ENCODE assay signal across 15 cellular contexts in the genomic region with DNA sequence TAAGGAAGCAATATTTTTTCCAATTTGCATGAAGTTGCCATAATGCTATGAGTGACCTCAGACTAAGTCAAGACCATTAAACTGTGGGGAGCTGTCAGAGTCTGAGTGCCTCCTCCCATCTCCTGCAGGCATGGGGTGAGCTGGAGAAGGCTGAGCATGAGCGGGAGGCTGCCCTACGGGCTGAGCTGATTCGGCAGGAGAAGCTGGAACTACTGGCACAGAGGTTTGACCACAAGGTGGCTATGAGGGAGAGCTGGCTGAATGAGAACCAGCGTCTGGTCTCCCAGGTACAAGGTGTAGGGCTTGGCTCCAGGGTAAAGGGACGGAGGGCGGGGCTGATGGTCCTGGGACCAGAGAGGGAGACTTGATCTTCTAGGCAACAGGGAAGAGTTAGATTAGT. TPM values are rescaled to one million over a fixed set of nuclear protein-coding genes. Genes with fewer than 3 reads are reported as not detected.
DNase-seq lines count a peak whose midpoint lies in the region; ATAC-seq and TF ChIP-seq lines count a peak whose summit lies in the region.
"Had no signal": no experiment of that assay in that cellular context is flagged by ENCODE, and none has a peak within 500 bp of the region (broad histone marks: within the 10 kb centered on the region; RNA-seq: fewer than 3 reads in every experiment).

No MANE protein-coding gene starts in this region.

- no peaks in the 10 kb centered on the region for H3K36me3 ChIP-seq in Caco-2 (ENCODE audit: control insufficient read depth, insufficient read depth, low read length)
- H3K36me3 ChIP-seq: right lobe of liver had no signal

- H3K27ac Mint-ChIP-seq in Caco-2 (ENCODE audit: unreplicated experiment) = no peak overlapping the region
- H3K27ac Mint-ChIP-seq: T-helper 1 cell treated with Interleukin-12 subunit alpha and Interleukin-12 subunit beta and Interleukin-4 antibody, amounts not matched to agents 30 μg/mL and 1 μg/mL, for 36 hours had no signal

- H3K9me3 ChIP-seq in Caco-2 = no peaks in the 10 kb centered on the region; the same call in 1 of the 2 replicates
- H3K9me3 ChIP-seq: right lobe of liver had no signal

- H3K27me3 ChIP-seq in Caco-2 (replicated peaks; ENCODE audit: control insufficient read depth, insufficient read depth, low read length) = no peaks in the 10 kb centered on the region
- H3K27me3 ChIP-seq: right lobe of liver had no signal

- peak; percentile 63 to 66 for DNase-seq in Caco-2
- DNase-seq in HT-29 (ENCODE audit: low spot score) = peak; percentile 88
- no peak for DNase-seq in astrocyte of the spinal cord (ENCODE audit: low read depth, low spot score)
- peak; percentile 78 for DNase-seq in islet precursor cell
- no peak for DNase-seq in activated CD8-positive, alpha-beta memory T cell treated with anti-CD3 and anti-CD28 coated beads, Interleukin-2, amount 50 U/mL, for 4 hours
- DNase-seq: activated naive CD4-positive, alpha-beta T cell; cerebellar nuclear complex; naive B cell; right lobe of liver; substantia nigra had no signal

- no TSS peak for BruUV-seq in Caco-2 (replicated peaks; lab: Mats Ljungman, UMichigan)

- H3K4me3 ChIP-seq in Caco-2 (ENCODE audit: low read depth, low read length) = no peak overlapping the region
- H3K4me3 ChIP-seq in astrocyte of the spinal cord (ENCODE audit: low read depth, low read length) = no peak overlapping the region
- H3K4me3 ChIP-seq: right lobe of liver had no signal

- no peaks in the 10 kb centered on the region for H3K36me3 Mint-ChIP-seq in Caco-2 (ENCODE audit: insufficient read depth, unreplicated experiment)
- H3K36me3 Mint-ChIP-seq: CD14-positive monocyte, naive B cell had no signal

- peak; percentile 46 to 64 for TF ChIP-seq CTCF in Caco-2 (IDR thresholded peaks at IDR 0.05; ENCODE audit: insufficient read depth in 1 of 2, low read depth in 1 of 2, low read length in 1 of 2, severe bottlenecking in 1 of 2, unreplicated experiment in 1 of 2)
- peak; percentile 6 for TF ChIP-seq CTCF in astrocyte of the spinal cord (IDR thresholded peaks at IDR 0.05; ENCODE audit: low read depth, low read length)

- in situ Hi-C loops in astrocyte of the spinal cord (cut with HindIII; ENCODE audit: low sequenced_read_pairs) = no loop called here

- H3K4me1 Mint-ChIP-seq in Caco-2 (ENCODE audit: low read depth, unreplicated experiment) = no peaks in the 10 kb centered on the region
- H3K4me1 Mint-ChIP-seq: CD14-positive monocyte had no signal

- H3K4me3 Mint-ChIP-seq in Caco-2 (ENCODE audit: unreplicated experiment) = no peak overlapping the region
- H3K4me3 Mint-ChIP-seq: CD14-positive monocyte; naive B cell; T-helper 1 cell treated with Interleukin-12 subunit alpha and Interleukin-12 subunit beta and Interleukin-4 antibody, amounts not matched to agents 30 μg/mL and 1 μg/mL, for 36 hours had no signal

- POLR2A ChIA-PET in Caco-2 (lab: Charles Lee) = interaction anchor here (1.2 kb wide), 1 partner anchor 37 kb away, joined by 3 read pairs; a partner anchor contains a TSS

- no peaks in the 10 kb centered on the region for H3K4me1 ChIP-seq in Caco-2
- H3K4me1 ChIP-seq: right lobe of liver had no signal

- H3K9me3 Mint-ChIP-seq in Caco-2 (ENCODE audit: unreplicated experiment) = no peaks in the 10 kb centered on the region
- H3K9me3 Mint-ChIP-seq: T-helper 1 cell treated with Interleukin-12 subunit alpha and Interleukin-12 subunit beta and Interleukin-4 antibody, amounts not matched to agents 30 μg/mL and 1 μg/mL, for 36 hours had no signal

- ATAC-seq in HG03159 (IDR thresholded peaks at IDR 0.05; ENCODE audit: unreplicated experiment) = no peak
- ATAC-seq in GM18907 (IDR thresholded peaks at IDR 0.05; ENCODE audit: unreplicated experiment) = no peak
- no peak for ATAC-seq in GM18502 (IDR thresholded peaks at IDR 0.05; ENCODE audit: poor library complexity, unreplicated experiment)

- intact Hi-C loops in Caco-2 (cut with micrococcal nuclease; ENCODE audit: unreplicated experiment) = no loop called here

- peaks cover 12% of the 10 kb centered on the region for H3K27me3 Mint-ChIP-seq in Caco-2 (ENCODE audit: insufficient read depth, unreplicated experiment)

- CTCF ChIA-PET in Caco-2 (lab: Charles Lee) = interaction anchor here (0.5 to 1.4 kb wide), 5 partner anchors 10 to 132 kb away, joined by 3 to 4 read pairs (median 3); no protein-coding TSS in a partner anchor

RNA-seq across cellular contexts. Expression of a gene that starts 35.8 kb away (rescaled TPM):
- total RNA-seq in Caco-2 (2022) = 0.82 and 0.97 TPM in 2 replicates
- 0.23 and 1.3 TPM in 2 replicates for total RNA-seq in HT-29 (2014; rRNA removed; shearing (Covaris generic))

RNA-seq across cellular contexts. Expression of a gene that starts 37.1 kb away (rescaled TPM):
- 75.2 and 101 TPM in 2 replicates for total RNA-seq in Caco-2 (2022)
- 201 and 206 TPM in 2 replicates for total RNA-seq in HT-29 (2014; rRNA removed; shearing (Covaris generic))

RNA-seq across cellular contexts. Expression of a gene that starts 58.5 kb away (rescaled TPM):
- total RNA-seq in Caco-2 (2022) = 45.2 and 52.2 TPM in 2 replicates
- total RNA-seq in HT-29 (2014; rRNA removed; shearing (Covaris generic)) = 23.4 and 30.6 TPM in 2 replicates

Comparison
In these comparisons a context has a peak if more than half of its experiments do, and no peak if none do; other contexts are left out.
1. DNase-seq: peak in Caco-2 (2 of 2), HT-29 (single experiment) and islet precursor cell (single experiment); none in astrocyte of the spinal cord (single experiment) and activated CD8-positive, alpha-beta memory T cell treated with anti-CD3 and anti-CD28 coated beads, Interleukin-2, amount 50 U/mL, for 4 hours (single experiment).